In genomic region chr10:500876-501275, GRCh38 we compare ENCODE assay signal across 16 cellular contexts.
DNase-seq lines count a peak whose midpoint lies in the region; ATAC-seq and TF ChIP-seq lines count a peak whose summit lies in the region.
"Had no signal": no experiment of that assay in that cellular context is flagged by ENCODE, and none has a peak within 500 bp of the region (broad histone marks: within the 10 kb centered on the region; RNA-seq: fewer than 3 reads in every experiment).

No MANE protein-coding gene starts in this region.

- no peak for ATAC-seq in HG02973 (IDR thresholded peaks at IDR 0.05; ENCODE audit: unreplicated experiment)

- no peak overlapping the region for H2BK5ac ChIP-seq in H9 (ENCODE audit: insufficient read length, low read length)

- H3K79me2 ChIP-seq in H9 (ENCODE audit: insufficient read depth, low read length), result no peaks in the 10 kb centered on the region

- H3K27me3 Mint-ChIP-seq in H9 (ENCODE audit: low read depth), result peaks cover 79% of the 10 kb centered on the region

- peaks cover 3% of the 10 kb centered on the region for H3K36me3 ChIP-seq in adipocyte (ENCODE audit: control insufficient read depth, insufficient read depth, low read length, severe bottlenecking)
- H3K36me3 ChIP-seq: BE2C, MG63, tibial artery had no signal

- H3K23ac ChIP-seq in H9 (ENCODE audit: insufficient read length, low read depth, low read length), result no peak overlapping the region

- H2BK20ac ChIP-seq in H9 (ENCODE audit: low read depth, low read length, poor library complexity, severe bottlenecking), result no peak overlapping the region

- H4K5ac ChIP-seq in H9 (ENCODE audit: insufficient read length, low read depth, low read length), result no peak overlapping the region

- no peak overlapping the region for H3K4me3 ChIP-seq in adipocyte (ENCODE audit: low read length)
- H3K4me3 ChIP-seq in fibroblast of the aortic adventitia (ENCODE audit: low read depth, low read length), result no peak overlapping the region
- H3K4me3 ChIP-seq: MG63, SK-N-MC, tibial artery had no signal

- H3K4me3 Mint-ChIP-seq in H9, result no peak overlapping the region

- H4K20me1 ChIP-seq in H9 (ENCODE audit: control insufficient read depth, insufficient read depth, insufficient read length), result peaks cover 3% of the 10 kb centered on the region

- no peak overlapping the region for H3K18ac ChIP-seq in H9 (ENCODE audit: insufficient read length, low read depth, low read length)

- H2BK120ac ChIP-seq in H9 (ENCODE audit: low read depth, low read length, poor library complexity, severe bottlenecking), result no peak overlapping the region

- DNase-seq in GM03348 (ENCODE audit: low spot score) (peak; percentile 39), adipocyte (ENCODE audit: low read depth) (peak; percentile 17), fibroblast of the aortic adventitia (ENCODE audit: low read depth) (peak; percentile 46), renal cortical epithelial cell (ENCODE audit: low read depth) (peak; percentile 3), hepatic stellate cell (ENCODE audit: low spot score) (no peak), kidney glomerular epithelial cell (lab: John Stamatoyannopoulos, UW) (no peak), H9 (no peak)
- DNase-seq: BE2C; DMS153; glutamatergic neuron; MG63; NCI-H524 treated with DMSO at 0.1 percent for 48 hours; stimulated activated CD4-positive, alpha-beta T cell treated with anti-CD3 and anti-CD28 coated beads, Interleukin-4, amount 100 ng/mL, for 4 hours had no signal

- H3K4ac ChIP-seq in H9 (ENCODE audit: low read depth, low read length), result no peak overlapping the region

- H3K23me2 ChIP-seq in H9 (ENCODE audit: insufficient read length, low read depth, low read length, poor library complexity, severe bottlenecking), result no peaks in the 10 kb centered on the region

- no peak overlapping the region for H4K8ac ChIP-seq in H9 (replicated peaks; ENCODE audit: insufficient read length, low read depth, low read length)

- no peak overlapping the region for H2AK5ac ChIP-seq in H9 (ENCODE audit: insufficient read length, low read length)

- no peaks in the 10 kb centered on the region for H3K79me1 ChIP-seq in H9 (ENCODE audit: insufficient read depth, low read depth, low read length, poor library complexity, severe bottlenecking)

- no peak overlapping the region for H2AFZ ChIP-seq in H9 (ENCODE audit: low read length)

- H3K9me3 Mint-ChIP-seq in H9, result no peaks in the 10 kb centered on the region

- no peaks in the 10 kb centered on the region; a peak in 1 of 7 replicates for H3K36me3 Mint-ChIP-seq in H9 (ENCODE audit: insufficient read depth in 1 of 3, low read depth in 3 of 3)

- H3K27me3 ChIP-seq in adipocyte (replicated peaks; ENCODE audit: control insufficient read depth, insufficient read depth, low read length), result no peaks in the 10 kb centered on the region
- H3K27me3 ChIP-seq in H9 (ENCODE audit: insufficient read depth, low read length), result peaks cover 22% of the 10 kb centered on the region; the same call in 1 of the 2 replicates
- H3K27me3 ChIP-seq: BE2C, MG63, tibial artery had no signal

- no peak overlapping the region for H3K27ac ChIP-seq in H9 (ENCODE audit: insufficient read length, low read depth, low read length)
- H3K27ac ChIP-seq: SK-N-MC, tibial artery had no signal

- no peak overlapping the region for H2BK12ac ChIP-seq in H9 (ENCODE audit: insufficient read length, low read depth, low read length)

- peaks cover 13% of the 10 kb centered on the region for H3K4me1 ChIP-seq in adipocyte (ENCODE audit: control insufficient read depth, insufficient read depth, low read length)
- no peaks in the 10 kb centered on the region for H3K4me1 ChIP-seq in H9 (ENCODE audit: insufficient read depth, low read length)
- H3K4me1 ChIP-seq: BE2C had no signal

- WGBS in H9 (ENCODE audit: extremely low coverage, insufficient read length, low lambda C conversion rate), result no CpG with 5 or more reads among the region's 2 CpGs

- H3K27ac Mint-ChIP-seq in H9, result no peak overlapping the region

- H3K9ac ChIP-seq in adipocyte (ENCODE audit: low read length) (no peak overlapping the region), H9 (ENCODE audit: extremely low read depth, insufficient read length, low read length) (no peak overlapping the region)

- H3K56ac ChIP-seq in H9 (ENCODE audit: insufficient read length, low read depth, low read length), result no peak overlapping the region

- H3K4me2 ChIP-seq in H9 (ENCODE audit: insufficient read depth, insufficient read length, low read length), result no peak overlapping the region

- peaks cover 11 to 12% of the 10 kb centered on the region in 2 experiments for H3K4me1 Mint-ChIP-seq in H9

- no peak overlapping the region for H3K14ac ChIP-seq in H9 (ENCODE audit: insufficient read depth, low read length)

- H2BK15ac ChIP-seq in H9 (ENCODE audit: low read depth, low read length), result no peak overlapping the region

- no peak overlapping the region for H3T11ph ChIP-seq in H9 (ENCODE audit: low read length)

- no peak overlapping the region for H4K91ac ChIP-seq in H9 (ENCODE audit: insufficient read length, low read depth, low read length)

- TF ChIP-seq CTCF in fibroblast of the aortic adventitia (IDR thresholded peaks at IDR 0.05; ENCODE audit: insufficient read depth, low read length) (no peak), H9 (conservative IDR thresholded peaks at IDR 0.05) (no peak)

- H3K9me3 ChIP-seq in adipocyte (ENCODE audit: control insufficient read depth, low read length) (no peaks in the 10 kb centered on the region), H9 (ENCODE audit: control insufficient read depth, low read depth, low read length) (no peaks in the 10 kb centered on the region)
- H3K9me3 ChIP-seq: BE2C, MG63, tibial artery had no signal

Comparison
In these comparisons a context has a peak if more than half of its experiments do, and no peak if none do; other contexts are left out.
1. DNase-seq: peak in GM03348 (single experiment), adipocyte (single experiment), fibroblast of the aortic adventitia (single experiment) and renal cortical epithelial cell (single experiment); none in hepatic stellate cell (single experiment), kidney glomerular epithelial cell (single experiment) and H9 (single experiment).